ENCODE assay signal across 8 cellular contexts in genomic region chr17:1378476-1378860, GRCh38. TPM values are rescaled to one million over a fixed set of nuclear protein-coding genes. Genes with fewer than 3 reads are reported as not detected.
DNase-seq lines count a peak whose midpoint lies in the region; ATAC-seq, FAIRE-seq and TF ChIP-seq lines count a peak whose summit lies in the region.
"Not testable (repeated sequence)": the region's sequence is repeated elsewhere in the genome, so short reads cannot be mapped to it uniquely, and the experiment has no call there.

No MANE protein-coding gene starts in this region.

- TF ChIP-seq CTCF in SU-DHL-6 (IDR thresholded peaks at IDR 0.05; ENCODE audit: insufficient read depth, low read length, poor library complexity, severe bottlenecking); astrocyte (IDR thresholded peaks at IDR 0.05; ENCODE audit: insufficient read depth, low read depth, low read length); osteocyte (IDR thresholded peaks at IDR 0.05); testis (IDR thresholded peaks at IDR 0.05): not testable (repeated sequence)

- 0 out of 2 replicates have a peak overlapping the region, but pooled peaks have one; percentile 4 for H3K27ac ChIP-seq in ACC112 (ENCODE audit: low read depth, low read length)
- H3K27ac ChIP-seq in GM23248, result peak overlapping the region; percentile 39; the same call in 1 of the 2 replicates
- not testable (repeated sequence) for H3K27ac ChIP-seq in SU-DHL-6 (ENCODE audit: low read depth, low read length); testis
- peak overlapping the region; percentile 3 for H3K27ac ChIP-seq in astrocyte (ENCODE audit: low read depth, low read length)

- H3K27me3 ChIP-seq in ACC112 (ENCODE audit: insufficient read depth, low read length); GM23248 (replicated peaks; ENCODE audit: insufficient read depth); SU-DHL-6 (ENCODE audit: low read length); astrocyte (ENCODE audit: insufficient read depth, low read length); testis: not testable (repeated sequence)

- H3K4me1 ChIP-seq in ACC112 (ENCODE audit: control insufficient read depth, insufficient read depth, low read length, unreplicated experiment) (peaks cover 77% of the 10 kb centered on the region), GM23248 (ENCODE audit: insufficient read depth) (peaks cover 70% of the 10 kb centered on the region), astrocyte (ENCODE audit: insufficient read depth, low read length) (peaks cover 44% of the 10 kb centered on the region), testis (peaks cover 88% of the 10 kb centered on the region)

- peak overlapping the region; percentile 33 for H3K4me2 ChIP-seq in GM23248 (ENCODE audit: unreplicated experiment)
- peak overlapping the region; percentile 37 for H3K4me2 ChIP-seq in SU-DHL-6 (ENCODE audit: low read depth, low read length, poor library complexity, severe bottlenecking)
- H3K4me2 ChIP-seq in astrocyte (ENCODE audit: low read length), result peak overlapping the region; percentile 19

- H3K4me1 Mint-ChIP-seq in activated T-cell treated with anti-CD3 and anti-CD28 coated beads, Interleukin-2, amount 50 U/mL, for 72 hours (ENCODE audit: low read depth), result peaks cover 93% of the 10 kb centered on the region
- H3K4me1 Mint-ChIP-seq in astrocyte (ENCODE audit: low read depth, unreplicated experiment), result peaks cover 49% of the 10 kb centered on the region
- peaks cover 86 to 87% of the 10 kb centered on the region in 2 donors for H3K4me1 Mint-ChIP-seq in immature natural killer cell
- peaks cover 68% of the 10 kb centered on the region for H3K4me1 Mint-ChIP-seq in osteocyte (ENCODE audit: unreplicated experiment)

- H3K79me2 ChIP-seq in ACC112 (ENCODE audit: control insufficient read depth, insufficient read depth, low read length, unreplicated experiment), result peaks cover 98% of the 10 kb centered on the region
- H3K79me2 ChIP-seq in GM23248 (ENCODE audit: insufficient read depth), result peaks cover 100% of the 10 kb centered on the region
- peaks cover 100% of the 10 kb centered on the region for H3K79me2 ChIP-seq in SU-DHL-6 (ENCODE audit: insufficient read depth, low read length)
- H3K79me2 ChIP-seq in astrocyte (ENCODE audit: insufficient read depth, low read length), result peaks cover 99% of the 10 kb centered on the region

- DNase-seq in GM23248, result peak; percentile 56
- not testable (repeated sequence) for DNase-seq in activated T-cell treated with anti-CD3 and anti-CD28 coated beads, Interleukin-2, amount 50 U/mL, for 72 hours; astrocyte (ENCODE audit: low read depth); immature natural killer cell; osteocyte (ENCODE audit: extremely low spot score, unreplicated experiment)
- peak; percentile 13 for DNase-seq in testis

- peaks cover 0 to 14% of the 10 kb centered on the region in 2 donors for H3K36me3 Mint-ChIP-seq in activated T-cell treated with anti-CD3 and anti-CD28 coated beads, Interleukin-2, amount 50 U/mL, for 72 hours (ENCODE audit: insufficient read depth in 2 of 2)
- H3K36me3 Mint-ChIP-seq in astrocyte (ENCODE audit: low read depth, unreplicated experiment); immature natural killer cell; osteocyte (ENCODE audit: unreplicated experiment): not testable (repeated sequence)

- not testable (repeated sequence) for FAIRE-seq in astrocyte (lab: Jason Lieb, UNC)

- peak overlapping the region; percentile 30 for H3K27ac Mint-ChIP-seq in activated T-cell treated with anti-CD3 and anti-CD28 coated beads, Interleukin-2, amount 50 U/mL, for 72 hours
- H3K27ac Mint-ChIP-seq in astrocyte (ENCODE audit: unreplicated experiment) (peak overlapping the region; percentile 62), immature natural killer cell (peak overlapping the region; percentile 23 to 80 (median 58)), osteocyte (ENCODE audit: unreplicated experiment) (peak overlapping the region; percentile 28)

- not testable (repeated sequence) for ATAC-seq in activated T-cell treated with anti-CD3 and anti-CD28 coated beads, Interleukin-2, amount 50 U/mL, for 72 hours (replicated peaks in 1 of 2)

- H3K9me2 ChIP-seq in GM23248 (ENCODE audit: insufficient read depth); SU-DHL-6 (replicated peaks; ENCODE audit: insufficient read depth, low read length): not testable (repeated sequence)

- intact Hi-C loops in testis (cut with DNase I; ENCODE audit: low total_unique reads), result not testable (repeated sequence)

- H3K27me3 Mint-ChIP-seq in activated T-cell treated with anti-CD3 and anti-CD28 coated beads, Interleukin-2, amount 50 U/mL, for 72 hours (ENCODE audit: low read depth); astrocyte (ENCODE audit: low read depth, unreplicated experiment); immature natural killer cell (ENCODE audit: low read depth in 3 of 3); osteocyte (ENCODE audit: unreplicated experiment): not testable (repeated sequence)

- H3K4me3 Mint-ChIP-seq in activated T-cell treated with anti-CD3 and anti-CD28 coated beads, Interleukin-2, amount 50 U/mL, for 72 hours, result peak overlapping the region in 1 of 2 donors; percentile 37
- H3K4me3 Mint-ChIP-seq in astrocyte (ENCODE audit: unreplicated experiment); osteocyte (ENCODE audit: unreplicated experiment): not testable (repeated sequence)
- H3K4me3 Mint-ChIP-seq in immature natural killer cell, result peak overlapping the region in 3 of 5 donors; percentile 29 to 49 (median 34)

- H3K9me3 Mint-ChIP-seq in activated T-cell treated with anti-CD3 and anti-CD28 coated beads, Interleukin-2, amount 50 U/mL, for 72 hours; astrocyte (ENCODE audit: unreplicated experiment); immature natural killer cell; osteocyte (ENCODE audit: unreplicated experiment): not testable (repeated sequence)

- in situ Hi-C loops in GM23248 (cut with MboI), result not testable (repeated sequence)

- not testable (repeated sequence) for H3K4me3 ChIP-seq in ACC112 (ENCODE audit: low read depth, low read length); GM23248; SU-DHL-6 (ENCODE audit: insufficient read depth, low read length, poor library complexity, severe bottlenecking); astrocyte (ENCODE audit: insufficient read depth, low read depth, low read length); testis

- TF ChIP-seq POLR2A in testis (IDR thresholded peaks at IDR 0.05), result not testable (repeated sequence)

- WGBS in GM23248 (ENCODE audit: low coverage in 1 of 2, low lambda C conversion rate in 2 of 2, missing lambda C conversion rate in 2 of 2), 2 experiments, result 48 to 51% methylated on average over 10 of the region's 10 CpGs
- 60 to 69% methylated on average over 10 of the region's 10 CpGs for WGBS in testis, 2 donors

- H4K20me1 ChIP-seq in GM23248 (ENCODE audit: insufficient read depth) (peaks cover 87% of the 10 kb centered on the region), SU-DHL-6 (ENCODE audit: low read depth, low read length) (peaks cover 72% of the 10 kb centered on the region), astrocyte (ENCODE audit: insufficient read depth, low read length) (peaks cover 99% of the 10 kb centered on the region)

- not testable (repeated sequence) for H2AFZ ChIP-seq in ACC112 (ENCODE audit: low read length, unreplicated experiment); GM23248; SU-DHL-6 (ENCODE audit: low read depth, low read length, severe bottlenecking); astrocyte (ENCODE audit: low read depth, low read length)

- not testable (repeated sequence) for H3K36me3 ChIP-seq in ACC112 (ENCODE audit: insufficient read depth, low read length); GM23248 (ENCODE audit: low read depth); SU-DHL-6 (ENCODE audit: low read length); astrocyte (ENCODE audit: insufficient read depth, low read length); testis (ENCODE audit: low read depth, missing control alignments)

- H3K9me3 ChIP-seq in GM23248 (ENCODE audit: low read depth); SU-DHL-6 (ENCODE audit: insufficient read depth, low read length); astrocyte (ENCODE audit: insufficient read depth, low read depth, low read length); testis: not testable (repeated sequence)

- H3K9ac ChIP-seq in GM23248; SU-DHL-6 (ENCODE audit: low read length); astrocyte (ENCODE audit: low read length): not testable (repeated sequence)

- H3F3A ChIP-seq in GM23248 (ENCODE audit: insufficient read depth) (peaks cover 69% of the 10 kb centered on the region), SU-DHL-6 (ENCODE audit: insufficient read depth) (peaks cover 25% of the 10 kb centered on the region)

RNA-seq across cellular contexts. Expression of gene YWHAE, which starts 21.6 kb away (rescaled TPM):
- total RNA-seq in GM23248 (2014; rRNA removed; shearing (Covaris generic)), result 255 and 287 TPM in 2 replicates
- 599 and 605 TPM in 2 replicates for polyA plus RNA-seq in GM23248 (2016; fragmentation: Nextera tagmentation; extraction: Ambion mirVana)
- total RNA-seq in activated T-cell treated with anti-CD3 and anti-CD28 coated beads, Interleukin-2, amount 50 U/mL, for 72 hours, result 100 to 1,000 TPM; 328 to 339 TPM
- 756 and 771 TPM in 2 replicates for total RNA-seq in astrocyte
- polyA plus RNA-seq in immature natural killer cell, result 10 to 100 TPM; 45.9 to 53.5 (median 48.4) TPM
- total RNA-seq in osteocyte, result 458 and 476 TPM in 2 replicates
- 100 to 1,000 TPM; 678 to 749 TPM for total RNA-seq in testis
- polyA plus RNA-seq in testis (ENCODE audit: insufficient read depth, low read depth, low replicate concordance), result 649 TPM
